20 cellular contexts compared by ENCODE assay signal in the genomic region with DNA sequence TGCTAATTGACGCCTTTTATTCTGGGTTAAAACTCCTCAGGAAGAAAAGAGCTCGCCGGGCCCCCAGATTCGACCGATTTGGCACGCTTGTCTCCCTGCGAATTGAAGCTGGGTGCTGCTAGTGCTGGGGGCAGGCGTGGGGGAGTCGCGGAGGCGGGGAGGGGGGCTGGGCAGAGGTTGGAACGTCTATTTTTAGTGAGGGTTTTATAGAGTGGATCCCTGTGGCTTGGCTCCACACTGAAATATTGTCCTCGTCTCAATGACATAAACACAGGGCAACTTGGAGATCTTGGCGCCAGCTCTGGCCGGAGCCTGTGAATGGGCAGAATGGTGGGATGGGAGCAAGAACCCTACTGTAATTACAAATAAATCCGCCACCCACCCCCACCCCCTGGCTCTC. TPM values are rescaled to one million over a fixed set of nuclear protein-coding genes. Genes with fewer than 3 reads are reported as not detected.
DNase-seq lines count a peak whose midpoint lies in the region; FAIRE-seq and TF ChIP-seq lines count a peak whose summit lies in the region.
"Had no signal": no experiment of that assay in that cellular context is flagged by ENCODE, and none has a peak within 500 bp of the region (broad histone marks: within the 10 kb centered on the region; RNA-seq: fewer than 3 reads in every experiment).

No MANE protein-coding gene starts in this region.

- H3K36me3 ChIP-seq in astrocyte (ENCODE audit: insufficient read depth, low read length) (no peaks in the 10 kb centered on the region), hepatocyte (replicated peaks; ENCODE audit: insufficient read depth, low read depth) (no peaks in the 10 kb centered on the region), skeletal muscle tissue (ENCODE audit: control insufficient read depth in 3 of 3, insufficient read depth in 3 of 3, low read length in 3 of 3) (no peaks in the 10 kb centered on the region)
- H3K36me3 ChIP-seq: colonic mucosa, pancreas, tibial nerve had no signal

- H3K27me3 Mint-ChIP-seq in astrocyte (ENCODE audit: low read depth, unreplicated experiment), result peaks cover 19% of the 10 kb centered on the region

- TF ChIP-seq CTCF in astrocyte (IDR thresholded peaks at IDR 0.05; ENCODE audit: insufficient read depth, low read depth, low read length), result no peak
- TF ChIP-seq CTCF in hepatocyte (IDR thresholded peaks at IDR 0.05; ENCODE audit: poor library complexity), result no peak
- no peak for TF ChIP-seq CTCF in coronary artery (IDR thresholded peaks at IDR 0.05)

- H3K4me2 ChIP-seq in astrocyte (ENCODE audit: low read length) (peak overlapping the region; percentile 30), hepatocyte (peak overlapping the region; percentile 70)

- H3K9ac ChIP-seq in astrocyte (ENCODE audit: low read length) (no peak overlapping the region), skeletal muscle tissue (ENCODE audit: low read depth in 1 of 3, low read length in 3 of 3) (peak overlapping the region; percentile 67 to 84 (median 82))

- H3K4me1 ChIP-seq in astrocyte (ENCODE audit: insufficient read depth, low read length) (no peaks in the 10 kb centered on the region), hepatocyte (ENCODE audit: insufficient read depth) (peaks cover 5% of the 10 kb centered on the region), skeletal muscle tissue (ENCODE audit: control insufficient read depth in 3 of 3, insufficient read depth in 3 of 3, low read length in 3 of 3) (peaks cover 28 to 39% (median 34%) of the 10 kb centered on the region in 3 donors)
- H3K4me1 ChIP-seq: body of pancreas, colonic mucosa, pancreas had no signal

- no peaks in the 10 kb centered on the region for H3K9me3 Mint-ChIP-seq in astrocyte (ENCODE audit: unreplicated experiment)
- H3K9me3 Mint-ChIP-seq: activated CD4-positive, alpha-beta T cell treated with anti-CD3 and anti-CD28 coated beads, Interleukin-2, amount 10 ng/mL, durations not matched to agents 24 days and 14 days had no signal

- no peaks in the 10 kb centered on the region for H3K9me2 ChIP-seq in hepatocyte (replicated peaks; ENCODE audit: insufficient read depth)

- no peak overlapping the region for H3K4me3 Mint-ChIP-seq in astrocyte (ENCODE audit: unreplicated experiment)
- H3K4me3 Mint-ChIP-seq: activated CD4-positive, alpha-beta T cell treated with anti-CD3 and anti-CD28 coated beads, Interleukin-2, amount 10 ng/mL, durations not matched to agents 24 days and 14 days; activated naive CD8-positive, alpha-beta T cell treated with anti-CD3 and anti-CD28 coated beads, Interleukin-2, amount 10 ng/mL, durations not matched to agents 7 days and 5 days; stimulated activated naive CD8-positive, alpha-beta T cell treated with anti-CD3 and anti-CD28 coated beads, Interleukin-15, Interleukin-2, amounts not matched to agents 100 ng/mL and 50 ng/mL, for 24 hours had no signal

- H3K36me3 Mint-ChIP-seq in astrocyte (ENCODE audit: low read depth, unreplicated experiment), result no peaks in the 10 kb centered on the region
- H3K36me3 Mint-ChIP-seq: activated naive CD8-positive, alpha-beta T cell treated with anti-CD3 and anti-CD28 coated beads, Interleukin-2, amount 10 ng/mL, durations not matched to agents 7 days and 5 days had no signal

- H3K4me3 ChIP-seq in astrocyte (ENCODE audit: insufficient read depth, low read depth, low read length), result no peak overlapping the region
- H3K4me3 ChIP-seq in hepatocyte, result no peak overlapping the region
- peak overlapping the region; percentile 27 to 57 (median 34) for H3K4me3 ChIP-seq in skeletal muscle tissue (ENCODE audit: low read length in 3 of 3)
- H3K4me3 ChIP-seq in coronary artery, result no peak overlapping the region
- H3K4me3 ChIP-seq: body of pancreas, colonic mucosa, pancreas had no signal

- peak; percentile 40 to 54 for DNase-seq in Kasumi-1 (lab: John Stamatoyannopoulos, UW)
- no peak for DNase-seq in astrocyte (ENCODE audit: low read depth)
- no peak for DNase-seq in hepatocyte (ENCODE audit: low spot score)
- DNase-seq in coronary artery (ENCODE audit: low spot score), result no peak
- DNase-seq in NCI-H1092 treated with DMSO at 0.1 percent for 48 hours (lab: John Stamatoyannopoulos, UW), result no peak
- no peak for DNase-seq in NCI-H446 (lab: John Stamatoyannopoulos, UW)
- DNase-seq: activated CD4-positive, alpha-beta T cell treated with anti-CD3 and anti-CD28 coated beads, Interleukin-2, amount 10 ng/mL, durations not matched to agents 24 days and 14 days; activated naive CD8-positive, alpha-beta T cell treated with anti-CD3 and anti-CD28 coated beads, Interleukin-2, amount 10 ng/mL, durations not matched to agents 7 days and 5 days; body of pancreas; colonic mucosa; DMS79; NCI-H1436; NCI-H2171; NCI-H69; pancreas; T-helper 1 cell had no signal

- H3K79me2 ChIP-seq in astrocyte (ENCODE audit: insufficient read depth, low read length) (no peaks in the 10 kb centered on the region), hepatocyte (no peaks in the 10 kb centered on the region)

- H3K27me3 ChIP-seq in astrocyte (ENCODE audit: insufficient read depth, low read length) (peaks cover 10% of the 10 kb centered on the region), hepatocyte (peaks cover 9% of the 10 kb centered on the region), skeletal muscle tissue (ENCODE audit: control insufficient read depth in 3 of 3, insufficient read depth in 3 of 3, low read length in 3 of 3) (no peaks in the 10 kb centered on the region)
- H3K27me3 ChIP-seq: colonic mucosa, pancreas, tibial nerve had no signal

- H3K9me3 ChIP-seq in astrocyte (ENCODE audit: insufficient read depth, low read depth, low read length) (no peaks in the 10 kb centered on the region), hepatocyte (ENCODE audit: low read depth) (no peaks in the 10 kb centered on the region), skeletal muscle tissue (ENCODE audit: control insufficient read depth in 3 of 3, low read length in 3 of 3) (no peaks in the 10 kb centered on the region)
- H3K9me3 ChIP-seq: body of pancreas, colonic mucosa, pancreas, tibial nerve had no signal

- H3K27ac ChIP-seq in astrocyte (ENCODE audit: low read depth, low read length), result no peak overlapping the region
- peak overlapping the region; percentile 53 for H3K27ac ChIP-seq in hepatocyte
- H3K27ac ChIP-seq in skeletal muscle tissue (ENCODE audit: low read depth, low read length), result peak overlapping the region; percentile 55
- no peak overlapping the region for H3K27ac ChIP-seq in coronary artery
- H3K27ac ChIP-seq: body of pancreas, colonic mucosa, pancreas had no signal

- H3K4me1 Mint-ChIP-seq in astrocyte (ENCODE audit: low read depth, unreplicated experiment), result no peaks in the 10 kb centered on the region
- H3K4me1 Mint-ChIP-seq: activated CD4-positive, alpha-beta T cell treated with anti-CD3 and anti-CD28 coated beads, Interleukin-2, amount 10 ng/mL, durations not matched to agents 24 days and 14 days; activated naive CD8-positive, alpha-beta T cell treated with anti-CD3 and anti-CD28 coated beads, Interleukin-2, amount 10 ng/mL, durations not matched to agents 7 days and 5 days had no signal

- no peak overlapping the region for H3K27ac Mint-ChIP-seq in astrocyte (ENCODE audit: unreplicated experiment)
- H3K27ac Mint-ChIP-seq: activated CD4-positive, alpha-beta T cell treated with anti-CD3 and anti-CD28 coated beads, Interleukin-2, amount 10 ng/mL, durations not matched to agents 24 days and 14 days; activated naive CD8-positive, alpha-beta T cell treated with anti-CD3 and anti-CD28 coated beads, Interleukin-2, amount 10 ng/mL, durations not matched to agents 7 days and 5 days; stimulated activated naive CD8-positive, alpha-beta T cell treated with anti-CD3 and anti-CD28 coated beads, Interleukin-15, Interleukin-2, amounts not matched to agents 100 ng/mL and 50 ng/mL, for 24 hours had no signal

- 32% methylated on average over 11 of the region's 16 CpGs for WGBS in hepatocyte (ENCODE audit: low lambda C conversion rate, missing lambda C conversion rate)

- H2AFZ ChIP-seq in astrocyte (ENCODE audit: low read depth, low read length) (no peak overlapping the region), hepatocyte (no peak overlapping the region)

- H4K20me1 ChIP-seq in astrocyte (ENCODE audit: insufficient read depth, low read length) (no peaks in the 10 kb centered on the region), hepatocyte (ENCODE audit: insufficient read depth, poor library complexity, severe bottlenecking) (no peaks in the 10 kb centered on the region)

- FAIRE-seq in astrocyte (lab: Jason Lieb, UNC), result no peak
- FAIRE-seq: islet of Langerhans, pancreas had no signal

RNA-seq across cellular contexts. Expression of a gene that starts 15.7 kb away (rescaled TPM):
- total RNA-seq in astrocyte (19.9 and 23.0 TPM in 2 replicates), hepatocyte (9.1 and 10.7 TPM in 2 replicates), skeletal muscle tissue (8.9 TPM)
- 9.5 and 11.0 TPM in 2 replicates for polyA plus RNA-seq in hepatocyte

Comparison
In these comparisons a context has a peak if more than half of its experiments do, and no peak if none do; other contexts are left out.
1. DNase-seq: peak in Kasumi-1 (2 of 2); none in astrocyte (single experiment), hepatocyte (single experiment), coronary artery (single experiment), NCI-H1092 treated with DMSO at 0.1 percent for 48 hours (single experiment) and NCI-H446 (0 of 2).
2. H3K27ac ChIP-seq: peak in hepatocyte (single experiment) and skeletal muscle tissue (single experiment); none in astrocyte (single experiment) and coronary artery (0 of 2).
3. H3K4me3 ChIP-seq: peak in skeletal muscle tissue (3 of 3); none in astrocyte (single experiment), hepatocyte (single experiment) and coronary artery (single experiment).